14 cellular contexts compared by ENCODE assay signal in the genomic region with DNA sequence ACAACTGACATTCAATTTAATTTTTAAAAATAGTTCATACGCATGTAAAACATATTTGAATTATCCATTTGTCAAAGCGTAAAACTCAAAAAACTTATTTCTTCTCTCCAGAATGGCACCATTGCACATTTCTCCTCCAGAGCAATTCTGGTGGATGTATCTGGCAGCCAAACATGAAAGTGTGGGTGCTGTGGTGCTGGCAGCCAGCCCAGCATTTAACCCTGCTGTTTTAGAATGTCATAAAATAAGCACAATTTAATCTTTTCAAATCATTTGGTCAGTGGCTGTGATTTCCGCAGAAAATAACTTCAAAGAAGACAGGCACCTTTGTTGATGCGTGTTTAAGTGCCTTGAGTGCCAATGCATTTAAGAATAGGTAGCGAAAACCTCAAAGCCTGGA.
"Had no signal": no experiment of that assay in that cellular context is flagged by ENCODE, and none has a peak within 500 bp of the region (broad histone marks: within the 10 kb centered on the region; RNA-seq: fewer than 3 reads in every experiment).

No MANE protein-coding gene starts in this region.

- DNase-seq: effector CD4-positive, alpha-beta T cell; immature natural killer cell; left ventricle myocardium superior; lower lobe of right lung; mucosa of descending colon; naive thymus-derived CD4-positive, alpha-beta T cell; stimulated activated CD4-positive, alpha-beta T cell treated with anti-CD3 and anti-CD28 coated beads, Interleukin-2, amount 100 ng/mL, for 24 hours; stimulated activated CD4-positive, alpha-beta T cell treated with anti-CD3 and anti-CD28 coated beads, Interleukin-4, amount 100 ng/mL, for 24 hours; stimulated activated naive CD4-positive, alpha-beta T cell treated with Interleukin-2 at 50 U/mL for 16 hours; substantia nigra; testis; tibial artery had no signal

- ATAC-seq: left ventricle myocardium superior; lower lobe of right lung; mucosa of descending colon; naive thymus-derived CD4-positive, alpha-beta T cell; sciatic nerve; stimulated activated effector memory CD8-positive, alpha-beta T cell treated with anti-CD3 and anti-CD28 coated beads, Interleukin-12 subunit alpha, Interleukin-12 subunit beta, amount 100 ng/mL, for 72 hours had no signal
